In the genomic region with DNA sequence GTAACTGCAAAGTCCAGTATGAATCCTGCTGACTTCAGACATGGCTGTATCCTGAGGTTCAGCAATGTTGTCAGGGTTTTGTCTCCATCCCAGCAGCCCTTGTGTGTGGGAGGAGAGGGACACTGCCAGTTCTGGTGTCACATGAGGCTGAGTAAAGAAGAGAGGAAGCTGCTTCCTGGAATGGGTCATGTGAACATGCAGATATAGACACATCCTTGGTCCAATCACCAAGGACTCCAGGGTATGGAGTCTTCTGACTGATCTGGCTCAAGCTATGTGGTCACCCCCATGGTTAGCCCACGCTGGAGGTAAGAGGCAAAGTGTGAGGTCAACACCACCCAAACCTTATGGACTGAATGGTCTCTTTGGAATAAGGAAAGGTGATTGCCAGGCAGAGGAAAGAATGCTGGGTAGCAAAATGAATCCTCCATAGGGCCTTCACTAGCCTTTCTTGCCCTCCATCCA, we compare ENCODE assay signal across 9 cellular contexts.
A peak's percentile ranks its signal among the peaks of the same experiment; 100 is the strongest.
DNase-seq lines count a peak whose midpoint lies in the region; ATAC-seq and TF ChIP-seq lines count a peak whose summit lies in the region.
"Had no signal": no experiment of that assay in that cellular context is flagged by ENCODE, and none has a peak within 500 bp of the region (broad histone marks: within the 10 kb centered on the region; RNA-seq: fewer than 3 reads in every experiment).

No MANE protein-coding gene starts in this region.

- H3K36me3 Mint-ChIP-seq in activated CD8-positive, alpha-beta T cell treated with anti-CD3 and anti-CD28 coated beads for 36 hours (ENCODE audit: low read depth), result no peaks in the 10 kb centered on the region
- H3K36me3 Mint-ChIP-seq: CD8-positive, alpha-beta T cell had no signal

- peaks cover 7% of the 10 kb centered on the region for H3K4me1 Mint-ChIP-seq in activated CD8-positive, alpha-beta T cell treated with anti-CD3 and anti-CD28 coated beads for 36 hours (ENCODE audit: low read depth)

- H3K9me3 ChIP-seq in left lung (no peaks in the 10 kb centered on the region), vagina (no peaks in the 10 kb centered on the region)

- ATAC-seq in Right ventricle myocardium inferior, result peak; percentile 17
- ATAC-seq in activated CD8-positive, alpha-beta T cell treated with anti-CD3 and anti-CD28 coated beads for 36 hours, result peak; percentile 76
- no peak for ATAC-seq in left lung
- ATAC-seq in HG03520 (IDR thresholded peaks at IDR 0.05; ENCODE audit: unreplicated experiment), result no peak
- ATAC-seq: CD8-positive, alpha-beta T cell had no signal

- peaks cover 5% of the 10 kb centered on the region for H3K27me3 Mint-ChIP-seq in activated CD8-positive, alpha-beta T cell treated with anti-CD3 and anti-CD28 coated beads for 36 hours

- no peaks in the 10 kb centered on the region for H3K36me3 ChIP-seq in left lung
- no peaks in the 10 kb centered on the region for H3K36me3 ChIP-seq in vagina

- no peak for DNase-seq in Right ventricle myocardium inferior (ENCODE audit: missing footprints)
- DNase-seq in cardiac septum (ENCODE audit: low spot score), result no peak
- DNase-seq in activated CD8-positive, alpha-beta T cell treated with anti-CD3 and anti-CD28 coated beads for 36 hours, result no peak
- peak; percentile 4 to 73 for DNase-seq in left lung
- DNase-seq in vagina (ENCODE audit: extremely low spot score in 2 of 2), result no peak
- no peak for DNase-seq in effector CD8-positive, alpha-beta T cell (lab: John Stamatoyannopoulos, UW)
- no peak for DNase-seq in midbrain (lab: John Stamatoyannopoulos, UW)
- DNase-seq: CD8-positive, alpha-beta T cell had no signal

- POLR2A ChIA-PET in activated CD8-positive, alpha-beta T cell treated with anti-CD3 and anti-CD28 coated beads for 36 hours (lab: Charles Lee), result no interaction called here

- no peak for TF ChIP-seq POLR2A in vagina (IDR thresholded peaks at IDR 0.05)

- CTCF ChIA-PET in activated CD8-positive, alpha-beta T cell treated with anti-CD3 and anti-CD28 coated beads for 36 hours (lab: Charles Lee), result no interaction called here

- intact Hi-C loops in Right ventricle myocardium inferior (cut with DNase I) (no loop called here), cardiac septum (cut with DNase I) (no loop called here), left lung (cut with DNase I) (no loop called here), vagina (cut with DNase I) (no loop called here)
- intact Hi-C loops in activated CD8-positive, alpha-beta T cell treated with anti-CD3 and anti-CD28 coated beads for 36 hours (cut with micrococcal nuclease), result no loop called here

- no peak overlapping the region for H3K4me3 Mint-ChIP-seq in activated CD8-positive, alpha-beta T cell treated with anti-CD3 and anti-CD28 coated beads for 36 hours
- H3K4me3 Mint-ChIP-seq: CD8-positive, alpha-beta T cell had no signal

- no peak overlapping the region for H3K4me3 ChIP-seq in left lung
- H3K4me3 ChIP-seq in vagina, result no peak overlapping the region

- H3K27ac ChIP-seq in left lung (peak overlapping the region; percentile 14 to 95), vagina (peak overlapping the region; percentile 22)

- H3K4me1 ChIP-seq in left lung (peaks cover 15 to 89% of the 10 kb centered on the region in 2 donors), vagina (peaks cover 29% of the 10 kb centered on the region)

- H3K9me3 Mint-ChIP-seq in activated CD8-positive, alpha-beta T cell treated with anti-CD3 and anti-CD28 coated beads for 36 hours, result no peaks in the 10 kb centered on the region
- H3K9me3 Mint-ChIP-seq: CD8-positive, alpha-beta T cell had no signal

- H3K27me3 ChIP-seq in left lung (no peaks in the 10 kb centered on the region), vagina (no peaks in the 10 kb centered on the region)

- H3K27ac Mint-ChIP-seq in activated CD8-positive, alpha-beta T cell treated with anti-CD3 and anti-CD28 coated beads for 36 hours, result peak overlapping the region; percentile 14
- H3K27ac Mint-ChIP-seq: CD8-positive, alpha-beta T cell had no signal

- TF ChIP-seq CTCF in activated CD8-positive, alpha-beta T cell treated with anti-CD3 and anti-CD28 coated beads for 36 hours (IDR thresholded peaks at IDR 0.05), result no peak
- TF ChIP-seq CTCF in left lung (IDR thresholded peaks at IDR 0.05) (no peak), vagina (IDR thresholded peaks at IDR 0.05) (no peak)

Comparison
In these comparisons a context has a peak if more than half of its experiments do, and no peak if none do; other contexts are left out.
1. ATAC-seq: peak in Right ventricle myocardium inferior (single experiment) and activated CD8-positive, alpha-beta T cell treated with anti-CD3 and anti-CD28 coated beads for 36 hours (single experiment); none in left lung (single experiment) and HG03520 (single experiment).
2. DNase-seq: peak in left lung (2 of 2); none in Right ventricle myocardium inferior (single experiment), cardiac septum (single experiment), activated CD8-positive, alpha-beta T cell treated with anti-CD3 and anti-CD28 coated beads for 36 hours (single experiment), vagina (0 of 2), effector CD8-positive, alpha-beta T cell (single experiment) and midbrain (single experiment).